24 cellular contexts compared by ENCODE assay signal in genomic region chr20:44357020-44357419, GRCh38. TPM values are rescaled to one million over a fixed set of nuclear protein-coding genes. Genes with fewer than 3 reads are reported as not detected.
DNase-seq lines count a peak whose midpoint lies in the region; ATAC-seq and TF ChIP-seq lines count a peak whose summit lies in the region.
"Had no signal": no experiment of that assay in that cellular context is flagged by ENCODE, and none has a peak within 500 bp of the region (broad histone marks: within the 10 kb centered on the region; RNA-seq: fewer than 3 reads in every experiment).

No MANE protein-coding gene starts in this region.

- no peak for TF ChIP-seq POLR2A in transverse colon (IDR thresholded peaks at IDR 0.05)

- DNase-seq in left ventricle myocardium superior, result peak; percentile 42
- no peak for DNase-seq in right atrium auricular region (ENCODE audit: low spot score)
- no peak for DNase-seq in colonic mucosa
- DNase-seq in transverse colon, result no peak
- no peak for DNase-seq in NCI-H2196 treated with DMSO at 0.1 percent for 48 hours (lab: John Stamatoyannopoulos, UW; ENCODE audit: unreplicated experiment)
- no peak for DNase-seq in ascending aorta (ENCODE audit: low spot score in 2 of 2)
- DNase-seq: CD4-positive, alpha-beta memory T cell; H9; IMR-90; Kasumi-1; MG63; NCI-H1048; NCI-H1436; NCI-H1930; NCI-H345; NCI-H524 treated with DMSO at 0.1 percent for 48 hours; PC-3; SJCRH30 had no signal

- H3K4me3 ChIP-seq in right atrium auricular region (no peak overlapping the region), colonic mucosa (peak overlapping the region; percentile 57), mucosa of rectum (ENCODE audit: low read length in 2 of 2) (peak overlapping the region; percentile 85 to 89), transverse colon (peak overlapping the region in 3 of 4 donors; percentile 50 to 66 (median 57)), ascending aorta (no peak overlapping the region)
- H3K4me3 ChIP-seq: BLaER1, MG63, SJCRH30 had no signal

- 21 to 40% methylated on average over 2 of the region's 2 CpGs for WGBS in transverse colon (ENCODE audit: low coverage in 1 of 2), 2 donors

- peak overlapping the region in 1 of 2 donors; percentile 99 for H3K9ac ChIP-seq in colonic mucosa (ENCODE audit: low read depth in 2 of 2, low read length in 2 of 2)
- H3K9ac ChIP-seq in mucosa of rectum (ENCODE audit: low read depth in 1 of 2, low read length in 2 of 2), result peak overlapping the region in 1 of 2 donors; percentile 90
- H3K9ac ChIP-seq: BLaER1 had no signal

- H3K27me3 ChIP-seq in right atrium auricular region (no peaks in the 10 kb centered on the region), colonic mucosa (no peaks in the 10 kb centered on the region), mucosa of rectum (ENCODE audit: control insufficient read depth in 2 of 2, insufficient read depth in 2 of 2, low read length in 2 of 2) (no peaks in the 10 kb centered on the region), transverse colon (no peaks in the 10 kb centered on the region), ascending aorta (no peaks in the 10 kb centered on the region)
- H3K27me3 ChIP-seq: BLaER1, MG63 had no signal

- TF ChIP-seq CTCF in right atrium auricular region (IDR thresholded peaks at IDR 0.05), result no peak
- no peak for TF ChIP-seq CTCF in colonic mucosa (IDR thresholded peaks at IDR 0.05)
- no peak for TF ChIP-seq CTCF in transverse colon (IDR thresholded peaks at IDR 0.05)
- TF ChIP-seq CTCF in ascending aorta (IDR thresholded peaks at IDR 0.05), result no peak

- ATAC-seq in left ventricle myocardium superior, result peak; percentile 62
- no peak for ATAC-seq in GM18511 (IDR thresholded peaks at IDR 0.05; ENCODE audit: unreplicated experiment)
- ATAC-seq: PC-3 had no signal

- intact Hi-C loops in left ventricle myocardium superior (cut with micrococcal nuclease), result no loop called here
- intact Hi-C loops in colonic mucosa (cut with DNase I), result no loop called here
- intact Hi-C loops in transverse colon (cut with DNase I; ENCODE audit: low total_unique reads), result no loop called here
- intact Hi-C loops in ascending aorta (cut with DNase I), result no loop called here

- TF ChIP-seq EP300 in transverse colon (IDR thresholded peaks at IDR 0.05; ENCODE audit: low read depth), result no peak

- H3K27ac ChIP-seq in right atrium auricular region (no peak overlapping the region), colonic mucosa (peak overlapping the region; percentile 95), mucosa of rectum (ENCODE audit: low read depth in 2 of 2, low read length in 2 of 2) (peak overlapping the region; percentile 97), transverse colon (peak overlapping the region; percentile 88 to 95 (median 92)), ascending aorta (no peak overlapping the region)
- H3K27ac ChIP-seq: BLaER1, HL-60, RWPE1, SJCRH30 had no signal

- H3K4me1 ChIP-seq in right atrium auricular region, result no peaks in the 10 kb centered on the region
- no peaks in the 10 kb centered on the region for H3K4me1 ChIP-seq in colonic mucosa
- peaks cover 25 to 39% of the 10 kb centered on the region in 2 donors for H3K4me1 ChIP-seq in mucosa of rectum (ENCODE audit: control insufficient read depth in 2 of 2, insufficient read depth in 2 of 2, low read length in 2 of 2)
- H3K4me1 ChIP-seq in transverse colon, result peaks cover 4 to 43% (median 17%) of the 10 kb centered on the region in 4 donors
- H3K4me1 ChIP-seq in ascending aorta, result no peaks in the 10 kb centered on the region
- H3K4me1 ChIP-seq: BLaER1, SJCRH30 had no signal

- H3K36me3 ChIP-seq in right atrium auricular region (no peaks in the 10 kb centered on the region), colonic mucosa (no peaks in the 10 kb centered on the region), mucosa of rectum (ENCODE audit: control insufficient read depth in 2 of 2, insufficient read depth in 2 of 2, low read length in 2 of 2) (no peaks in the 10 kb centered on the region), transverse colon (no peaks in the 10 kb centered on the region), ascending aorta (no peaks in the 10 kb centered on the region)
- H3K36me3 ChIP-seq: BLaER1, MG63, SJCRH30 had no signal

- in situ Hi-C loops in transverse colon (cut with MboI; ENCODE audit: low pct_ligation_motif_present in 1 of 4, low pct_unique_long_range_greater_than_20kb in 1 of 4, low sequenced_read_pairs in 3 of 4), result no loop called here

- H3K9me3 ChIP-seq in right atrium auricular region (no peaks in the 10 kb centered on the region), colonic mucosa (no peaks in the 10 kb centered on the region), mucosa of rectum (ENCODE audit: control insufficient read depth in 2 of 2, low read length in 2 of 2) (no peaks in the 10 kb centered on the region), transverse colon (no peaks in the 10 kb centered on the region), ascending aorta (no peaks in the 10 kb centered on the region)
- H3K9me3 ChIP-seq: BLaER1, MG63, SJCRH30 had no signal

RNA-seq across cellular contexts. Expression of gene HNF4A, which starts 1.5 kb away (rescaled TPM):
- total RNA-seq in left ventricle myocardium superior, result not detected
- total RNA-seq in right atrium auricular region, result not detected
- total RNA-seq in colonic mucosa, result 100 to 1,000 TPM; 288 to 346 TPM
- 100 to 1,000 TPM; 173 to 471 (median 252) TPM for total RNA-seq in transverse colon
- total RNA-seq in ascending aorta, result not detected
- total RNA-seq: CD4-positive, alpha-beta memory T cell; H9; IMR-90; PC-3; SJCRH30 had no signal

RNA-seq across cellular contexts. Expression of gene R3HDML, which starts 20.2 kb away (rescaled TPM):
- total RNA-seq in left ventricle myocardium superior, result not detected
- not detected for total RNA-seq in right atrium auricular region
- not detected for total RNA-seq in colonic mucosa
- not detected for total RNA-seq in transverse colon
- total RNA-seq in ascending aorta, result not detected
- total RNA-seq: CD4-positive, alpha-beta memory T cell; H9; HT1080; IMR-90; PC-3; SJCRH30 had no signal

RNA-seq across cellular contexts. Expression of gene FITM2, which starts 46.0 kb away (rescaled TPM):
- total RNA-seq in left ventricle myocardium superior (175 TPM), right atrium auricular region (100 to 1,000 TPM in 1 of 2 donors, 10 to 100 TPM in 1; 87.1 to 143 TPM), colonic mucosa (10 to 100 TPM; 10.1 to 11.6 TPM), transverse colon (10 to 100 TPM in 2 of 4 donors, 1 to 10 TPM in 2; 4.1 to 12.4 (median 9.7) TPM), ascending aorta (5.3 TPM)

Comparison
In these comparisons a context has a peak if more than half of its experiments do, and no peak if none do; other contexts are left out.
1. H3K27ac ChIP-seq: peak in colonic mucosa (single experiment), mucosa of rectum (2 of 2) and transverse colon (4 of 4); none in right atrium auricular region (0 of 2) and ascending aorta (0 of 2).
2. H3K4me3 ChIP-seq: peak in colonic mucosa (single experiment), mucosa of rectum (2 of 2) and transverse colon (3 of 4); none in right atrium auricular region (0 of 2) and ascending aorta (0 of 2).
3. RNA of gene HNF4A, which starts 1.5 kb away (total RNA-seq): 288 to 346 TPM in colonic mucosa and 173 to 471 TPM in transverse colon; not detected in right atrium auricular region, not detected in left ventricle myocardium superior (single experiment) and not detected in ascending aorta (single experiment); every median in the first group is over 100 times any median in the second.
4. RNA of gene FITM2, which starts 46.0 kb away (total RNA-seq): 175 TPM in left ventricle myocardium superior (single experiment) and 87.1 to 143 TPM in right atrium auricular region; 10.1 to 11.6 TPM in colonic mucosa, 4.1 to 12.4 TPM in transverse colon and 5.3 TPM in ascending aorta (single experiment); every median in the first group is over 4 times any median in the second.